In genomic region chr2:124180635-124181034, GRCh38 we compare ENCODE assay signal across 19 cellular contexts.
DNase-seq lines count a peak whose midpoint lies in the region; ATAC-seq, FAIRE-seq and TF ChIP-seq lines count a peak whose summit lies in the region.
"Had no signal": no experiment of that assay in that cellular context is flagged by ENCODE, and none has a peak within 500 bp of the region (broad histone marks: within the 10 kb centered on the region; RNA-seq: fewer than 3 reads in every experiment).

No MANE protein-coding gene starts in this region.

- intact Hi-C loops in heart left ventricle (cut with DNase I), result no loop called here
- intact Hi-C loops in left ventricle myocardium inferior (cut with micrococcal nuclease), result no loop called here
- intact Hi-C loops in endothelial cell of umbilical vein (cut with micrococcal nuclease), result no loop called here
- intact Hi-C loops in aorta (cut with DNase I), result no loop called here
- intact Hi-C loops in testis (cut with DNase I; ENCODE audit: low total_unique reads), result no loop called here

- no TSS peak for BruUV-seq in endothelial cell of umbilical vein (replicated peaks; lab: Mats Ljungman, UMichigan)

- peaks cover 0 to 8% (median 0%) of the 10 kb centered on the region in 12 donors for H3K4me1 ChIP-seq in heart left ventricle
- H3K4me1 ChIP-seq in left ventricle myocardium inferior, result no peaks in the 10 kb centered on the region
- no peaks in the 10 kb centered on the region for H3K4me1 ChIP-seq in endothelial cell of umbilical vein (ENCODE audit: control insufficient read depth, extremely low read depth, insufficient read depth, low read length)
- no peaks in the 10 kb centered on the region for H3K4me1 ChIP-seq in aorta (ENCODE audit: control insufficient read depth in 1 of 2, insufficient read depth in 2 of 2, low read length in 2 of 2)
- H3K4me1 ChIP-seq in testis, result no peaks in the 10 kb centered on the region
- H3K4me1 ChIP-seq: BLaER1 had no signal

- H3K79me2 ChIP-seq in endothelial cell of umbilical vein (ENCODE audit: control insufficient read depth, insufficient read depth, low read length), result no peaks in the 10 kb centered on the region

- H3K9ac ChIP-seq in endothelial cell of umbilical vein (replicated peaks; ENCODE audit: extremely low read depth, insufficient read depth, low read length), result no peak overlapping the region
- H3K9ac ChIP-seq: BLaER1, GM23248 had no signal

- TF ChIP-seq POLR2A in heart left ventricle (IDR thresholded peaks at IDR 0.05), result no peak
- TF ChIP-seq POLR2A in endothelial cell of umbilical vein (IDR thresholded peaks at IDR 0.05; ENCODE audit: low read depth, low read length), result no peak
- no peak for TF ChIP-seq POLR2A in testis (IDR thresholded peaks at IDR 0.05)

- FAIRE-seq in endothelial cell of umbilical vein (lab: Jason Lieb, UNC), result no peak
- FAIRE-seq: G401.6, GM12891, GM18507, HepG2 had no signal

- H3K4me2 ChIP-seq in endothelial cell of umbilical vein (ENCODE audit: insufficient read depth, low read length), result no peak overlapping the region
- H3K4me2 ChIP-seq: BLaER1 had no signal

- H4K20me1 ChIP-seq in endothelial cell of umbilical vein (replicated peaks; ENCODE audit: control insufficient read depth, extremely low read depth, insufficient read depth, low read length), result no peaks in the 10 kb centered on the region
- H4K20me1 ChIP-seq: BLaER1 had no signal

- H3K36me3 ChIP-seq in heart left ventricle (no peaks in the 10 kb centered on the region), left ventricle myocardium inferior (no peaks in the 10 kb centered on the region), endothelial cell of umbilical vein (ENCODE audit: control insufficient read depth in 2 of 2, extremely low read depth in 1 of 2, insufficient read depth in 2 of 2, low read length in 2 of 2) (no peaks in the 10 kb centered on the region), aorta (ENCODE audit: control insufficient read depth in 1 of 2, insufficient read depth in 2 of 2, low read length in 1 of 2) (no peaks in the 10 kb centered on the region), testis (ENCODE audit: low read depth, missing control alignments) (no peaks in the 10 kb centered on the region)
- H3K36me3 ChIP-seq: BLaER1 had no signal

- POLR2A ChIA-PET in endothelial cell of umbilical vein (lab: Charles Lee), result no interaction called here

- H2AFZ ChIP-seq in endothelial cell of umbilical vein (ENCODE audit: low read depth, low read length), result no peak overlapping the region
- H2AFZ ChIP-seq: GM23248 had no signal

- H3K9me3 ChIP-seq in heart left ventricle (no peaks in the 10 kb centered on the region), left ventricle myocardium inferior (replicated peaks) (no peaks in the 10 kb centered on the region), endothelial cell of umbilical vein (replicated peaks; ENCODE audit: control insufficient read depth, insufficient read depth, low read length) (no peaks in the 10 kb centered on the region), aorta (ENCODE audit: control insufficient read depth, low read length) (no peaks in the 10 kb centered on the region), testis (no peaks in the 10 kb centered on the region)
- H3K9me3 ChIP-seq: BLaER1 had no signal

- DNase-seq in heart left ventricle (peak in 1 of 5 donors; percentile 18), left ventricle myocardium inferior (no peak), cardiac fibroblast (ENCODE audit: low read depth in 2 of 2) (peak; percentile 13 to 47), endothelial cell of umbilical vein (ENCODE audit: low read depth, low spot score) (peak; percentile 6), aorta (no peak), testis (no peak)
- no peak for DNase-seq in activated CD4-positive, alpha-beta T cell treated with anti-CD3 and anti-CD28 coated beads, Interleukin-2, amount 50 U/mL, for 48 hours
- DNase-seq: 8988T; CD4-positive, alpha-beta memory T cell; DMS153; DND-41; GM23248; H7 had no signal

- H3K9me1 ChIP-seq in endothelial cell of umbilical vein (replicated peaks; ENCODE audit: control insufficient read depth, extremely low read depth, insufficient read depth, low read length), result no peaks in the 10 kb centered on the region

- TF ChIP-seq CTCF in heart left ventricle (IDR thresholded peaks at IDR 0.05) (no peak), left ventricle myocardium inferior (IDR thresholded peaks at IDR 0.05; ENCODE audit: borderline replicate concordance) (no peak), cardiac fibroblast (IDR thresholded peaks at IDR 0.05; ENCODE audit: low read depth, low read length) (no peak), endothelial cell of umbilical vein (IDR thresholded peaks at IDR 0.05; ENCODE audit: extremely low read depth in 1 of 2, insufficient read depth in 1 of 2, low read depth in 1 of 2, low read length in 2 of 2) (no peak), testis (IDR thresholded peaks at IDR 0.05) (no peak)

- CTCF ChIA-PET in endothelial cell of umbilical vein (lab: Charles Lee), result interaction anchor here (0.6 kb wide), 1 partner anchor 12 kb away, joined by 3 read pairs; no protein-coding TSS in a partner anchor

- peak overlapping the region in 3 of 12 donors; percentile 16 to 28 (median 23) for H3K27ac ChIP-seq in heart left ventricle
- no peak overlapping the region for H3K27ac ChIP-seq in left ventricle myocardium inferior (replicated peaks)
- H3K27ac ChIP-seq in endothelial cell of umbilical vein (ENCODE audit: insufficient read depth, low read depth, low read length), result no peak overlapping the region
- no peak overlapping the region for H3K27ac ChIP-seq in aorta (ENCODE audit: low read depth in 1 of 2, low read length in 2 of 2)
- no peak overlapping the region for H3K27ac ChIP-seq in testis
- H3K27ac ChIP-seq: BLaER1, GM23248 had no signal

- dilution Hi-C loops in endothelial cell of umbilical vein (cut with MboI; ENCODE audit: extremely low pct_ligation_motif_present, low sequenced_read_pairs), result no loop called here

- H3K4me3 ChIP-seq in heart left ventricle, result no peak overlapping the region
- no peak overlapping the region for H3K4me3 ChIP-seq in left ventricle myocardium inferior
- no peak overlapping the region for H3K4me3 ChIP-seq in cardiac fibroblast (replicated peaks in 1 of 2; ENCODE audit: low read depth in 2 of 2, low read length in 2 of 2)
- no peak overlapping the region for H3K4me3 ChIP-seq in endothelial cell of umbilical vein (replicated peaks in 1 of 3; ENCODE audit: insufficient read depth in 1 of 3, low read depth in 1 of 3, low read length in 3 of 3)
- H3K4me3 ChIP-seq in aorta (ENCODE audit: low read length in 2 of 2), result no peak overlapping the region
- H3K4me3 ChIP-seq in testis, result no peak overlapping the region
- H3K4me3 ChIP-seq: BLaER1, GM23248 had no signal

- no peaks in the 10 kb centered on the region for H3K27me3 ChIP-seq in heart left ventricle
- no peaks in the 10 kb centered on the region for H3K27me3 ChIP-seq in left ventricle myocardium inferior (ENCODE audit: low read depth)
- H3K27me3 ChIP-seq in endothelial cell of umbilical vein (ENCODE audit: control insufficient read depth in 2 of 2, insufficient read depth in 2 of 2, low read length in 2 of 2), result no peaks in the 10 kb centered on the region
- H3K27me3 ChIP-seq in aorta (ENCODE audit: control insufficient read depth in 1 of 2, insufficient read depth in 2 of 2, low read length in 1 of 2), result peaks cover 0 to 1% of the 10 kb centered on the region in 2 donors
- no peaks in the 10 kb centered on the region for H3K27me3 ChIP-seq in testis
- H3K27me3 ChIP-seq: BLaER1 had no signal

- ATAC-seq in heart left ventricle (peak in 3 of 4 donors; percentile 16 to 65 (median 39)), aorta (ENCODE audit: low FRiP score) (peak; percentile 48), HG03457 (IDR thresholded peaks at IDR 0.05; ENCODE audit: unreplicated experiment) (no peak)
- ATAC-seq: HepG2 had no signal

TF ChIP-seq in endothelial cell of umbilical vein, 7 proteins besides CTCF, POLR2A, EP300 and RAD21:
- no peak for TF ChIP-seq EZH2 (IDR thresholded peaks at IDR 0.05; ENCODE audit: borderline replicate concordance, low read depth, low read length, severe bottlenecking)
- no peak for TF ChIP-seq MYC (IDR thresholded peaks at IDR 0.05; ENCODE audit: low read depth, low read length)
- TF ChIP-seq FOS (IDR thresholded peaks at IDR 0.05; ENCODE audit: borderline replicate concordance, insufficient read depth, low read length), result peak; percentile 18
- TF ChIP-seq, protein P1, sequence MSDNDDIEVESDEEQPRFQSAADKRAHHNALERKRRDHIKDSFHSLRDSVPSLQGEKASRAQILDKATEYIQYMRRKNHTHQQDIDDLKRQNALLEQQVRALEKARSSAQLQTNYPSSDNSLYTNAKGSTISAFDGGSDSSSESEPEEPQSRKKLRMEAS (IDR thresholded peaks at IDR 0.05; ENCODE audit: insufficient read depth, insufficient read length), result no peak
- no peak for TF ChIP-seq POLR2AphosphoS5 (IDR thresholded peaks at IDR 0.05; ENCODE audit: insufficient read depth, low read depth, low read length)

Comparison
In these comparisons a context has a peak if more than half of its experiments do, and no peak if none do; other contexts are left out.
1. DNase-seq: peak in cardiac fibroblast (2 of 2) and endothelial cell of umbilical vein (single experiment); none in left ventricle myocardium inferior (single experiment), aorta (0 of 2), activated CD4-positive, alpha-beta T cell treated with anti-CD3 and anti-CD28 coated beads, Interleukin-2, amount 50 U/mL, for 48 hours (0 of 2) and testis (single experiment).